8 cellular contexts compared by ENCODE assay signal in the genomic region with DNA sequence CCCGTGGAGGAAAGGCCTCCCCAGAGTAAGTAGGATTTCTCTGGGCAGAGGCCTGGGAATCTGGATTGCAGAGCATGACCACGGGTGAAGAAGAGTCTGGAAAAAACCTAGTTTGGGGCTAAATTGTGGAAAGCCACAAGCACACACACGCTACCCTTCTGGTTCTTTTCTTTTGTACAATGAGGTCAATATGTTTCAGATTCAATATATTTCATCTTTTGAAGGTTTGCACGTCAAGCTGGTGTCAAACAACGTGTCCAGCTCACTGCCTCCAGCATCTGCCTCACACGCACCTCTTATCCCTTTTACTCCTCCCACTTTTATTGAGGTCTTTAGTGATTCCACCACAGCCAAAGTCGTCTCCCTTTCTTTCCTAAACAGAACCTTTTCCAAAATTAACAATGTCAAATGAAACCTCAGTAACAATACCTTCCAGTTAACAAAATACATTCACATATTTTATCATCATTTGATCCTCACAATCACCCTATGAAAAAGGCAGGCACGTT. TPM values are rescaled to one million over a fixed set of nuclear protein-coding genes. Genes with fewer than 3 reads are reported as not detected.
DNase-seq lines count a peak whose midpoint lies in the region; ATAC-seq lines count a peak whose summit lies in the region.

No MANE protein-coding gene starts in this region.

- ATAC-seq in HG03460 (IDR thresholded peaks at IDR 0.05; ENCODE audit: unreplicated experiment), result peak; percentile 2
- no peak for ATAC-seq in naive thymus-derived CD8-positive, alpha-beta T cell
- ATAC-seq in HG03139 (IDR thresholded peaks at IDR 0.05; ENCODE audit: unreplicated experiment), result no peak
- ATAC-seq in sciatic nerve, result no peak

- H3K4me1 Mint-ChIP-seq in naive thymus-derived CD8-positive, alpha-beta T cell, result peaks cover 6 to 27% (median 21%) of the 10 kb centered on the region in 4 donors

- POLR2A ChIA-PET in naive thymus-derived CD8-positive, alpha-beta T cell (lab: Charles Lee), result no interaction called here

- peak overlapping the region in 9 of 10 donors; percentile 5 to 89 (median 41) for H3K27ac Mint-ChIP-seq in naive thymus-derived CD8-positive, alpha-beta T cell

- intact Hi-C loops in sciatic nerve (cut with DNase I), result loop anchor here (10.0 kb wide), 1 partner anchor 169 kb away; no protein-coding TSS in a partner anchor

- H3K4me3 Mint-ChIP-seq in naive thymus-derived CD8-positive, alpha-beta T cell, result peak overlapping the region; percentile 78 to 93 (median 84)

- H3K36me3 Mint-ChIP-seq in naive thymus-derived CD8-positive, alpha-beta T cell, result no peaks in the 10 kb centered on the region

- no peaks in the 10 kb centered on the region for H3K27me3 Mint-ChIP-seq in naive thymus-derived CD8-positive, alpha-beta T cell

- peak; percentile 42 for DNase-seq in DMS53 (lab: John Stamatoyannopoulos, UW)
- DNase-seq in DMS53 treated with DMSO at 0.1 percent for 48 hours (lab: John Stamatoyannopoulos, UW; ENCODE audit: unreplicated experiment), result no peak
- peak; percentile 7 for DNase-seq in central memory CD4-positive, alpha-beta T cell
- DNase-seq in naive thymus-derived CD8-positive, alpha-beta T cell, result peak in 2 of 10 donors; percentile 2 to 11
- DNase-seq in COLO668 (lab: John Stamatoyannopoulos, UW; ENCODE audit: unreplicated experiment), result no peak
- DNase-seq in sciatic nerve (ENCODE audit: low spot score), result no peak

- H3K9me3 Mint-ChIP-seq in naive thymus-derived CD8-positive, alpha-beta T cell, result no peaks in the 10 kb centered on the region

RNA-seq across cellular contexts. Expression of a gene that starts 0.8 kb away (rescaled TPM):
- total RNA-seq in naive thymus-derived CD8-positive, alpha-beta T cell, result 10 to 100 TPM; 22.0 to 31.1 TPM
- 1 to 10 TPM; 1.8 to 3.3 (median 2.4) TPM for polyA plus RNA-seq in naive thymus-derived CD8-positive, alpha-beta T cell
- total RNA-seq in sciatic nerve, result 889 TPM

Comparison
In these comparisons a context has a peak if more than half of its experiments do, and no peak if none do; other contexts are left out.
1. DNase-seq: peak in DMS53 (single experiment) and central memory CD4-positive, alpha-beta T cell (single experiment); none in DMS53 treated with DMSO at 0.1 percent for 48 hours (single experiment), COLO668 (single experiment) and sciatic nerve (single experiment).
2. RNA of a gene that starts 0.8 kb away (total RNA-seq): 889 TPM in sciatic nerve (single experiment); 22.0 to 31.1 TPM in naive thymus-derived CD8-positive, alpha-beta T cell; every median in the first group is over 10 times any median in the second.